In the genomic region with DNA sequence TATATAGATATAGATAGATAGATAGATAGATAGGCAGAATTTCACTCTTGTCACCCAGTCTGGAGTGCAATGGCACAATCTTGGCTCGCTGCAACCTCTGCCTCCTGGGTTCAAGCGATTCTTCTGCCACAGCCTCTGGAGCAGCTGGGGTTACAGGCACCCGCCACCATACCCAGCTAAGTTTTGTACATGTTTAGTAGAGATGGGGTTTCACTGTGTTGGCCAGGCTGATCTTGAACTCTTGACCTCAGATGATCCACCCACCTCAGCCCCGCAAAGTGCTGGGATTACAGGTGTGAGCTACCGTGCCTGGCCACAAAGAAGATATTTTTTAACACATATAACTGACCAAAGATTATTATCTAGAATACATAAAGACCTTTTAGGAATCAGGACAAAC, we compare ENCODE assay signal across 1 cellular context. TPM values are rescaled to one million over a fixed set of nuclear protein-coding genes. Genes with fewer than 3 reads are reported as not detected.
"Had no signal": no experiment of that assay in that cellular context is flagged by ENCODE, and none has a peak within 500 bp of the region (broad histone marks: within the 10 kb centered on the region; RNA-seq: fewer than 3 reads in every experiment).

No MANE protein-coding gene starts in this region.

RNA-seq across cellular contexts. Expression of gene TNFRSF9, which starts 22.7 kb away (rescaled TPM):
- polyA plus RNA-seq: cardiac muscle cell had no signal
